ENCODE assay signal across 5 cellular contexts in the genomic region with DNA sequence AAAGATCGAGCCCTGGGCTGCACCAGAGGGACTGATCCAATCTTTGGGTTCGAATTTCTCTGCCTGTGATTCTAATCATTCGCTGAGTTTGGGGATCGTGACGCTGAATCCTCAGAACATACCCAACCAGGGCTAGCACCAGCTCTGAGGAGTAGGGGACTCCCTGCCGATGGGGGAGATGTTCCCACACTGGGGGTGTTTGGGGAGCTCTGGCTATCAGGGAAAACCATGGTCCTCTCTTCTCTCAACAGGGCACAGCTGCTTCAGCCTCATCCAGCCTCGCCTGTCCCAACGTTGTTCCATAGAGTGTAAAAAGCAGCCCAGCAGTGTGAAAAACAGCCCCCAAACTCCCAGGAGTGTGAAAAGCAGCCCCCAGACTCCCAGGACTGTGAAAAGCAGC.
"Had no signal": no experiment of that assay in that cellular context is flagged by ENCODE, and none has a peak within 500 bp of the region (broad histone marks: within the 10 kb centered on the region; RNA-seq: fewer than 3 reads in every experiment).

No MANE protein-coding gene starts in this region.

- FAIRE-seq: H1, H54, HepG2 had no signal

- ATAC-seq: GM23338, HepG2 had no signal

- H3K4me3 ChIP-seq: GM23338 had no signal

- DNase-seq: HCEC 1CT had no signal
